20 cellular contexts compared by ENCODE assay signal in genomic region chrX:49344496-49345175, GRCh38. TPM values are rescaled to one million over a fixed set of nuclear protein-coding genes. Genes with fewer than 3 reads are reported as not detected.
"Had no signal": no experiment of that assay in that cellular context is flagged by ENCODE, and none has a peak within 500 bp of the region (broad histone marks: within the 10 kb centered on the region; RNA-seq: fewer than 3 reads in every experiment).

No MANE protein-coding gene starts in this region.

RNA-seq across cellular contexts. Expression of gene GAGE13, which starts 13.3 kb away (rescaled TPM):
- total RNA-seq: activated naive CD4-positive, alpha-beta T cell treated with anti-CD3 and anti-CD28 coated beads for 36 hours; activated naive CD4-positive, alpha-beta T cell treated with anti-CD3 and anti-CD28 coated beads, Interleukin-2, amount 50 U/mL, for 72 hours; activated naive CD8-positive, alpha-beta T cell treated with anti-CD3 and anti-CD28 coated beads for 36 hours; activated naive CD8-positive, alpha-beta T cell treated with anti-CD3 and anti-CD28 coated beads, Interleukin-2, amount 10 ng/mL, durations not matched to agents 7 days and 5 days; activated T-cell treated with anti-CD3 and anti-CD28 coated beads, Interleukin-2, amount 50 U/mL, for 4 hours; activated T-cell treated with anti-CD3 and anti-CD28 coated beads, Interleukin-2, amount 50 U/mL, for 72 hours; activated T-helper 1 cell treated with anti-CD3 and anti-CD28 coated beads, Interleukin-12 subunit alpha, Interleukin-12 subunit beta, Interleukin-2, Interleukin-4 antibody, amounts not matched to agents 30 ng/mL and 10 ng/mL and 1 ng/mL, durations not matched to agents 14 hours and 24 hours and 36 hours; activated T-helper 17 cell treated with anti-CD3 and anti-CD28 coated beads, Interleukin-2, amount 50 U/mL, for 72 hours; activated T-helper 2 cell treated with anti-CD3 and anti-CD28 coated beads, Interferon-gamma antibody, Interleukin-2, Interleukin-4, amounts not matched to agents 10 μg/mL and 5 μg/mL and 100 μg/mL, durations not matched to agents 14 hours and 24 hours and 36 hours; adrenal gland; aorta; ascending aorta; astrocyte; body of pancreas; breast epithelium; bronchial epithelial cell; cardiac muscle cell; cardiac septum; cerebellum; chondrocyte had no signal

RNA-seq across cellular contexts. Expression of gene GAGE12J, which starts 22.8 kb away (rescaled TPM):
- total RNA-seq: activated naive CD4-positive, alpha-beta T cell treated with anti-CD3 and anti-CD28 coated beads for 36 hours; activated naive CD4-positive, alpha-beta T cell treated with anti-CD3 and anti-CD28 coated beads, Interleukin-2, amount 50 U/mL, for 72 hours; activated naive CD8-positive, alpha-beta T cell treated with anti-CD3 and anti-CD28 coated beads for 36 hours; activated naive CD8-positive, alpha-beta T cell treated with anti-CD3 and anti-CD28 coated beads, Interleukin-2, amount 10 ng/mL, durations not matched to agents 7 days and 5 days; activated T-cell treated with anti-CD3 and anti-CD28 coated beads, Interleukin-2, amount 50 U/mL, for 4 hours; activated T-cell treated with anti-CD3 and anti-CD28 coated beads, Interleukin-2, amount 50 U/mL, for 72 hours; activated T-helper 1 cell treated with anti-CD3 and anti-CD28 coated beads, Interleukin-12 subunit alpha, Interleukin-12 subunit beta, Interleukin-2, Interleukin-4 antibody, amounts not matched to agents 30 ng/mL and 10 ng/mL and 1 ng/mL, durations not matched to agents 14 hours and 24 hours and 36 hours; activated T-helper 17 cell treated with anti-CD3 and anti-CD28 coated beads, Interleukin-2, amount 50 U/mL, for 72 hours; activated T-helper 2 cell treated with anti-CD3 and anti-CD28 coated beads, Interferon-gamma antibody, Interleukin-2, Interleukin-4, amounts not matched to agents 10 μg/mL and 5 μg/mL and 100 μg/mL, durations not matched to agents 14 hours and 24 hours and 36 hours; adrenal gland; aorta; ascending aorta; astrocyte; body of pancreas; breast epithelium; bronchial epithelial cell; cardiac muscle cell; cardiac septum; cerebellum; chondrocyte had no signal

RNA-seq across cellular contexts. Expression of gene GAGE10, which starts 41.2 kb away (rescaled TPM):
- total RNA-seq: activated naive CD4-positive, alpha-beta T cell treated with anti-CD3 and anti-CD28 coated beads for 36 hours; activated naive CD4-positive, alpha-beta T cell treated with anti-CD3 and anti-CD28 coated beads, Interleukin-2, amount 50 U/mL, for 72 hours; activated naive CD8-positive, alpha-beta T cell treated with anti-CD3 and anti-CD28 coated beads for 36 hours; activated naive CD8-positive, alpha-beta T cell treated with anti-CD3 and anti-CD28 coated beads, Interleukin-2, amount 10 ng/mL, durations not matched to agents 7 days and 5 days; activated T-cell treated with anti-CD3 and anti-CD28 coated beads, Interleukin-2, amount 50 U/mL, for 4 hours; activated T-cell treated with anti-CD3 and anti-CD28 coated beads, Interleukin-2, amount 50 U/mL, for 72 hours; activated T-helper 1 cell treated with anti-CD3 and anti-CD28 coated beads, Interleukin-12 subunit alpha, Interleukin-12 subunit beta, Interleukin-2, Interleukin-4 antibody, amounts not matched to agents 30 ng/mL and 10 ng/mL and 1 ng/mL, durations not matched to agents 14 hours and 24 hours and 36 hours; activated T-helper 17 cell treated with anti-CD3 and anti-CD28 coated beads, Interleukin-2, amount 50 U/mL, for 72 hours; activated T-helper 2 cell treated with anti-CD3 and anti-CD28 coated beads, Interferon-gamma antibody, Interleukin-2, Interleukin-4, amounts not matched to agents 10 μg/mL and 5 μg/mL and 100 μg/mL, durations not matched to agents 14 hours and 24 hours and 36 hours; adrenal gland; aorta; ascending aorta; astrocyte; body of pancreas; breast epithelium; bronchial epithelial cell; cardiac muscle cell; cardiac septum; cerebellum; chondrocyte had no signal
